Comparison of ENCODE assay signal across 16 cellular contexts in the genomic region with DNA sequence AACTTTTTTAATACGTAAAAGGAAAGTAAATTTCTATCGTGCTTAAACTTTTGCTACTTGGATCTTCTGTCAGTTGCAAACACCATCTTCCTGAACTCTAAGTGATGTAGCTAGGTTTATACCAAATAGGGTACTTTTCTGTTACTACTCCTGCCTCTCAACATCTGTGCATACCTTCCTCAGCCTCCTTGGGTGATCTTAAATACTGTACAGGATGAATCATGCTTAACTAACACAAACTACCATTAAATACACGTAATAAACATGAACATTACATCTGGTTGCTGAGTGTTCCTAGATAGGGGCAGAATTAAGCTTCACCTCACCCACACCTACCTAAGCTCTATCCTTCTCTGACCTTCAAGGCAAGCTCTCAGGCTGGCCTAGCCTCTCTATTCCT.
"Had no signal": no experiment of that assay in that cellular context is flagged by ENCODE, and none has a peak within 500 bp of the region (broad histone marks: within the 10 kb centered on the region; RNA-seq: fewer than 3 reads in every experiment).

No MANE protein-coding gene starts in this region.

- H3K9me3 ChIP-seq: ascending aorta, left lung, neutrophil, thoracic aorta had no signal

- H3K4me3 ChIP-seq: ascending aorta, left lung, thoracic aorta had no signal

- FAIRE-seq: endothelial cell of umbilical vein, keratinocyte, TTC549 had no signal

- DNase-seq: activated B cell treated with CpG ODN at 0.5 μM for 24 hours; activated CD4-positive, alpha-beta T cell treated with anti-CD3 and anti-CD28 coated beads for 48 hours; activated naive CD8-positive, alpha-beta T cell treated with anti-CD3 and anti-CD28 coated beads, Interleukin-2, amount 10 ng/mL, durations not matched to agents 7 days and 5 days; caudate nucleus; cortex of kidney; effector CD8-positive, alpha-beta T cell; left lung; naive thymus-derived CD8-positive, alpha-beta T cell; SW 1271 had no signal

- ATAC-seq: left lung; naive thymus-derived CD8-positive, alpha-beta T cell; stimulated activated effector memory CD8-positive, alpha-beta T cell treated with anti-CD3 and anti-CD28 coated beads, Interleukin-12 subunit alpha, Interleukin-12 subunit beta, amount 100 ng/mL, for 72 hours had no signal

- H3K36me3 ChIP-seq: ascending aorta, left lung, neutrophil, thoracic aorta had no signal

- H3K4me1 ChIP-seq: ascending aorta, left lung had no signal

- H3K27ac ChIP-seq: ascending aorta, left lung, neutrophil, thoracic aorta had no signal

- H3K27me3 ChIP-seq: ascending aorta, left lung had no signal
